Comparison of ENCODE assay signal across 8 cellular contexts in genomic region chr2:127293758-127294562, GRCh38. TPM values are rescaled to one million over a fixed set of nuclear protein-coding genes. Genes with fewer than 3 reads are reported as not detected.
DNase-seq lines count a peak whose midpoint lies in the region; ATAC-seq lines count a peak whose summit lies in the region.

TSS of gene ERCC3 (minus strand) at chr2:127294144. CDS start at chr2:127294081, 63 bp downstream.

- H3K27me3 Mint-ChIP-seq in IgD-negative memory B cell: no peaks in the 10 kb centered on the region
- H3K27me3 Mint-ChIP-seq in naive B cell: no peaks in the 10 kb centered on the region

- H3K4me1 Mint-ChIP-seq in IgD-negative memory B cell: peaks cover 11 to 27% (median 22%) of the 10 kb centered on the region in 3 donors
- H3K4me1 Mint-ChIP-seq in naive B cell: peaks cover 16 to 27% (median 24%) of the 10 kb centered on the region in 3 donors
- H3K4me1 Mint-ChIP-seq in stimulated activated effector memory CD8-positive, alpha-beta T cell treated with anti-CD3 and anti-CD28 coated beads, Interleukin-12 subunit alpha, Interleukin-12 subunit beta, amount 100 ng/mL, for 72 hours: peaks cover 36% of the 10 kb centered on the region

- DNase-seq in DMS53 treated with DMSO at 0.1 percent for 48 hours (lab: John Stamatoyannopoulos, UW; ENCODE audit: unreplicated experiment) (peak; percentile 48), RKO (ENCODE audit: low spot score) (peak; percentile 86), activated T-helper 1 cell treated with Interleukin-2 at 50 U/mL for 16 hours (ENCODE audit: low read depth) (peak; percentile 67), fibroblast of gingiva (ENCODE audit: low read depth) (peak; percentile 74), naive B cell (peak; percentile 78)
- peak; percentile 66 to 88 for DNase-seq in stimulated activated effector memory CD8-positive, alpha-beta T cell treated with anti-CD3 and anti-CD28 coated beads, Interleukin-12 subunit alpha, Interleukin-12 subunit beta, amount 100 ng/mL, for 72 hours (ENCODE audit: low spot score in 2 of 2)

- peak within 1 kb of the TSS; percentile 94 to 97 (median 96) for H3K27ac Mint-ChIP-seq in IgD-negative memory B cell
- H3K27ac Mint-ChIP-seq in naive B cell: peak within 1 kb of the TSS; percentile 58 to 98 (median 96)
- H3K27ac Mint-ChIP-seq in stimulated activated effector memory CD8-positive, alpha-beta T cell treated with anti-CD3 and anti-CD28 coated beads, Interleukin-12 subunit alpha, Interleukin-12 subunit beta, amount 100 ng/mL, for 72 hours: peak within 1 kb of the TSS; percentile 98

- H3K36me3 Mint-ChIP-seq in IgD-negative memory B cell (peaks cover 5% of the 10 kb centered on the region), naive B cell (peaks cover 3 to 6% of the 10 kb centered on the region in 2 donors)
- H3K36me3 Mint-ChIP-seq in stimulated activated effector memory CD8-positive, alpha-beta T cell treated with anti-CD3 and anti-CD28 coated beads, Interleukin-12 subunit alpha, Interleukin-12 subunit beta, amount 100 ng/mL, for 72 hours: peaks cover 51% of the 10 kb centered on the region

- ATAC-seq in GM21576 (IDR thresholded peaks at IDR 0.05; ENCODE audit: unreplicated experiment) (peak; percentile 98), naive B cell (ENCODE audit: low read depth in 2 of 2) (peak; percentile 98)
- ATAC-seq in stimulated activated effector memory CD8-positive, alpha-beta T cell treated with anti-CD3 and anti-CD28 coated beads, Interleukin-12 subunit alpha, Interleukin-12 subunit beta, amount 100 ng/mL, for 72 hours: peak; percentile 98

- H3K9me3 Mint-ChIP-seq in IgD-negative memory B cell: no peaks in the 10 kb centered on the region
- peaks cover 0 to 2% (median 0%) of the 10 kb centered on the region in 7 donors for H3K9me3 Mint-ChIP-seq in naive B cell
- H3K9me3 Mint-ChIP-seq in stimulated activated effector memory CD8-positive, alpha-beta T cell treated with anti-CD3 and anti-CD28 coated beads, Interleukin-12 subunit alpha, Interleukin-12 subunit beta, amount 100 ng/mL, for 72 hours: no peaks in the 10 kb centered on the region

- H3K4me3 Mint-ChIP-seq in IgD-negative memory B cell (peak within 1 kb of the TSS; percentile 98 to 100 (median 100)), naive B cell (peak within 1 kb of the TSS; percentile 92 to 100 (median 98))
- H3K4me3 Mint-ChIP-seq in stimulated activated effector memory CD8-positive, alpha-beta T cell treated with anti-CD3 and anti-CD28 coated beads, Interleukin-12 subunit alpha, Interleukin-12 subunit beta, amount 100 ng/mL, for 72 hours: peak within 1 kb of the TSS; percentile 97

RNA-seq across cellular contexts. Expression of gene ERCC3, which starts in this region (rescaled TPM):
- polyA plus RNA-seq in IgD-negative memory B cell (24.7 TPM), naive B cell (ENCODE audit: low read depth in 6 of 6) (10 to 100 TPM; 19.0 to 32.5 (median 23.6) TPM)

Comparison
In these comparisons a context has a peak if more than half of its experiments do, and no peak if none do; other contexts are left out.
1. Peak in every context shown above with its lines: DNase-seq and ATAC-seq.